In the genomic region with DNA sequence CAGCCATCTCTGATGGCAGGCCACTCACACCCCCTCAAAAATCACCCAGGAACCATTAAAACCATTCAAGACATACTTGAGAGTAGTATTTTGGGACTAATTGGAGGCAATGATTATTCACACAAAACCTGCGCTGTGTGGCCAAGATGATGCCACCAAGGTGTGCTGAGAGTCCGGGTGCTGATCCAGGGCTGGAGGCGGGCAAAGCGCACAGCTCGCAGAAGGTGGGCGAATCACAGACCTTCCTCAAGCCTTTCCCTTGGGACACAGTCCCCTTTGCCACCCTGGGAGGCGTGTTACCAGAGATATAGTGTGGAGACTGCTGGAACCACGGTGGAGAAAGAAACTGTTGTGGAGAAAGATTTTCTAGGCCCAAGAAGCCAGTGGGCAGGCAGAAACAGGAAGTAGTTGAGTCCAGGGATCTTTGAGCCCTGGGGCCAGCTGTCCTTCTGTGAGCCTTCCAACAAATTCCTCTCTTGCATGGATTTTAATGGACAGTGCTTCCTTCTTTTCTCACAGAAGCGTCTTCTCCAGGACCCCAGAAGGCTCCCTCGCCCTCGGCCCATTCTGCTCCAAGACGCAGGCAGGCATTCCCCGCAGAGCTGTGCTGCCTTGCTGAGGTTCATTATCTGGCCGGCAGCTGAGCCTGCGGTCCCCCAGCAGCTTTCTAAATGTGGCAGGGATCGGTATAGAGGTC, we compare ENCODE assay signal across 37 cellular contexts. TPM values are rescaled to one million over a fixed set of nuclear protein-coding genes. Genes with fewer than 3 reads are reported as not detected.
DNase-seq lines count a peak whose midpoint lies in the region; ATAC-seq lines count a peak whose summit lies in the region.
"Had no signal": no experiment of that assay in that cellular context is flagged by ENCODE, and none has a peak within 500 bp of the region (broad histone marks: within the 10 kb centered on the region; RNA-seq: fewer than 3 reads in every experiment).

No MANE protein-coding gene starts in this region.

- no peak overlapping the region for H3K27ac Mint-ChIP-seq in activated naive CD8-positive, alpha-beta T cell treated with anti-CD3 and anti-CD28 coated beads, Interleukin-2, amount 10 ng/mL, durations not matched to agents 7 days and 5 days
- no peak overlapping the region for H3K27ac Mint-ChIP-seq in activated naive CD8-positive, alpha-beta T cell treated with anti-CD3 and anti-CD28 coated beads for 36 hours
- H3K27ac Mint-ChIP-seq: activated B cell treated with CpG ODN at 0.5 μM for 24 hours, mesothelial cell of epicardium had no signal

- no peak for ATAC-seq in activated CD4-positive, CD25-positive, alpha-beta regulatory T cell treated with anti-CD3 and anti-CD28 coated beads, Interleukin-2, amount 50 U/mL, for 24 hours
- no peak for ATAC-seq in activated naive CD8-positive, alpha-beta T cell treated with anti-CD3 and anti-CD28 coated beads, Interleukin-2, amount 10 ng/mL, durations not matched to agents 7 days and 5 days (ENCODE audit: low read depth)
- ATAC-seq: activated naive CD4-positive, alpha-beta T cell treated with anti-CD3 and anti-CD28 coated beads, Interleukin-2, amount 50 U/mL, for 72 hours; effector memory CD8-positive, alpha-beta T cell; GM12878; HCT116; naive thymus-derived CD8-positive, alpha-beta T cell had no signal

- peaks cover 43 to 53% (median 44%) of the 10 kb centered on the region in 3 donors for H3K36me3 ChIP-seq in skeletal muscle tissue (ENCODE audit: control insufficient read depth in 3 of 3, insufficient read depth in 3 of 3, low read length in 3 of 3)

- H3K27me3 ChIP-seq in skeletal muscle tissue (ENCODE audit: control insufficient read depth in 3 of 3, insufficient read depth in 3 of 3, low read length in 3 of 3) = no peaks in the 10 kb centered on the region
- H3K27me3 ChIP-seq: cardiac muscle cell, suprapubic skin had no signal

- H3K9ac ChIP-seq in skeletal muscle tissue (ENCODE audit: low read depth in 1 of 3, low read length in 3 of 3) = peak overlapping the region in 2 of 3 donors; percentile 14 to 50

- no peak overlapping the region for H3K4me3 ChIP-seq in skeletal muscle tissue (ENCODE audit: low read length in 3 of 3)
- H3K4me3 ChIP-seq: cardiac muscle cell, GM12878, smooth muscle cell, suprapubic skin had no signal

- POLR2A ChIA-PET in activated naive CD8-positive, alpha-beta T cell treated with anti-CD3 and anti-CD28 coated beads, Interleukin-2, amount 10 ng/mL, durations not matched to agents 7 days and 5 days (lab: Charles Lee) = no interaction called here

- H3K4me1 Mint-ChIP-seq in activated naive CD8-positive, alpha-beta T cell treated with anti-CD3 and anti-CD28 coated beads, Interleukin-2, amount 10 ng/mL, durations not matched to agents 7 days and 5 days = no peaks in the 10 kb centered on the region
- H3K4me1 Mint-ChIP-seq in activated naive CD8-positive, alpha-beta T cell treated with anti-CD3 and anti-CD28 coated beads for 36 hours = no peaks in the 10 kb centered on the region
- H3K4me1 Mint-ChIP-seq: activated B cell treated with CpG ODN at 0.5 μM for 24 hours, mesothelial cell of epicardium had no signal

- H3K36me3 Mint-ChIP-seq in activated naive CD8-positive, alpha-beta T cell treated with anti-CD3 and anti-CD28 coated beads, Interleukin-2, amount 10 ng/mL, durations not matched to agents 7 days and 5 days = peaks cover 1% of the 10 kb centered on the region
- peaks cover 23% of the 10 kb centered on the region for H3K36me3 Mint-ChIP-seq in activated naive CD8-positive, alpha-beta T cell treated with anti-CD3 and anti-CD28 coated beads for 36 hours

- peak overlapping the region; percentile 62 for H3K27ac ChIP-seq in skeletal muscle tissue (ENCODE audit: low read depth, low read length)
- H3K27ac ChIP-seq: 22Rv1, cardiac muscle cell, suprapubic skin had no signal

- no peaks in the 10 kb centered on the region for H3K9me3 Mint-ChIP-seq in activated naive CD8-positive, alpha-beta T cell treated with anti-CD3 and anti-CD28 coated beads, Interleukin-2, amount 10 ng/mL, durations not matched to agents 7 days and 5 days
- H3K9me3 Mint-ChIP-seq in activated naive CD8-positive, alpha-beta T cell treated with anti-CD3 and anti-CD28 coated beads for 36 hours = no peaks in the 10 kb centered on the region
- H3K9me3 Mint-ChIP-seq: activated B cell treated with CpG ODN at 0.5 μM for 24 hours; activated naive CD4-positive, alpha-beta T cell treated with anti-CD3 and anti-CD28 coated beads, Interleukin-2, amount 50 U/mL, for 72 hours; effector memory CD8-positive, alpha-beta T cell; mesothelial cell of epicardium; naive thymus-derived CD8-positive, alpha-beta T cell had no signal

- no peaks in the 10 kb centered on the region for H3K27me3 Mint-ChIP-seq in activated naive CD8-positive, alpha-beta T cell treated with anti-CD3 and anti-CD28 coated beads, Interleukin-2, amount 10 ng/mL, durations not matched to agents 7 days and 5 days
- H3K27me3 Mint-ChIP-seq in activated naive CD8-positive, alpha-beta T cell treated with anti-CD3 and anti-CD28 coated beads for 36 hours = no peaks in the 10 kb centered on the region
- H3K27me3 Mint-ChIP-seq: activated B cell treated with CpG ODN at 0.5 μM for 24 hours; effector memory CD8-positive, alpha-beta T cell; naive thymus-derived CD8-positive, alpha-beta T cell had no signal

- peak; percentile 17 for DNase-seq in activated CD4-positive, CD25-positive, alpha-beta regulatory T cell treated with anti-CD3 and anti-CD28 coated beads, Interleukin-2, amount 50 U/mL, for 72 hours
- DNase-seq in activated naive CD8-positive, alpha-beta T cell treated with anti-CD3 and anti-CD28 coated beads, Interleukin-2, amount 10 ng/mL, durations not matched to agents 7 days and 5 days = peak; percentile 10
- no peak for DNase-seq in activated naive CD8-positive, alpha-beta T cell treated with anti-CD3 and anti-CD28 coated beads for 36 hours
- DNase-seq in mesenteric fat pad (ENCODE audit: low spot score) (peak; percentile 30), HCEC 1CT (no peak), UCSD-AML1 (lab: John Stamatoyannopoulos, UW; ENCODE audit: unreplicated experiment) (no peak)
- DNase-seq: activated B cell treated with CpG ODN at 0.5 μM for 24 hours; activated CD4-positive, alpha-beta T cell treated with anti-CD3 and anti-CD28 coated beads, Interleukin-2, amount 50 U/mL, for 48 hours; anterior cingulate cortex; C1 segment of cervical spinal cord; effector memory CD8-positive, alpha-beta T cell; erythroblast; islet precursor cell; KG1; naive thymus-derived CD8-positive, alpha-beta T cell; NCI-H1092 treated with DMSO at 0.1 percent for 48 hours; NCI-H1694 treated with DMSO at 0.1 percent for 48 hours; NCI-H2171; NCI-H510A treated with DMSO at 0.1 percent for 48 hours; retina; stimulated activated CD4-positive, alpha-beta T cell treated with anti-CD3 and anti-CD28 coated beads, Interleukin-1b, Interleukin-23, amount 100 ng/mL, for 48 hours; stimulated activated naive CD4-positive, alpha-beta T cell treated with Interleukin-2 at 50 U/mL for 16 hours had no signal

- H3K4me1 ChIP-seq in skeletal muscle tissue (ENCODE audit: control insufficient read depth in 3 of 3, insufficient read depth in 3 of 3, low read length in 3 of 3) = peaks cover 12 to 18% (median 15%) of the 10 kb centered on the region in 3 donors

- no peak overlapping the region for H3K4me3 Mint-ChIP-seq in activated naive CD8-positive, alpha-beta T cell treated with anti-CD3 and anti-CD28 coated beads, Interleukin-2, amount 10 ng/mL, durations not matched to agents 7 days and 5 days
- H3K4me3 Mint-ChIP-seq in activated naive CD8-positive, alpha-beta T cell treated with anti-CD3 and anti-CD28 coated beads for 36 hours = no peak overlapping the region
- H3K4me3 Mint-ChIP-seq: activated B cell treated with CpG ODN at 0.5 μM for 24 hours; effector memory CD8-positive, alpha-beta T cell; mesothelial cell of epicardium; naive thymus-derived CD8-positive, alpha-beta T cell had no signal

- H3K9me3 ChIP-seq in skeletal muscle tissue (ENCODE audit: control insufficient read depth in 3 of 3, low read length in 3 of 3) = no peaks in the 10 kb centered on the region
- H3K9me3 ChIP-seq: suprapubic skin had no signal

RNA-seq across cellular contexts. Expression of a gene that starts 8.0 kb away (rescaled TPM):
- total RNA-seq in activated naive CD8-positive, alpha-beta T cell treated with anti-CD3 and anti-CD28 coated beads, Interleukin-2, amount 10 ng/mL, durations not matched to agents 7 days and 5 days = 10 to 100 TPM; 87.1 to 89.5 TPM
- 100 to 1,000 TPM; 155 to 158 TPM for total RNA-seq in activated naive CD8-positive, alpha-beta T cell treated with anti-CD3 and anti-CD28 coated beads for 36 hours
- total RNA-seq in mesenteric fat pad = 118 TPM
- total RNA-seq in skeletal muscle tissue = 115 TPM

RNA-seq across cellular contexts. Expression of a gene that starts 12.4 kb away (rescaled TPM):
- not detected for total RNA-seq in activated naive CD8-positive, alpha-beta T cell treated with anti-CD3 and anti-CD28 coated beads, Interleukin-2, amount 10 ng/mL, durations not matched to agents 7 days and 5 days
- not detected for total RNA-seq in activated naive CD8-positive, alpha-beta T cell treated with anti-CD3 and anti-CD28 coated beads for 36 hours
- not detected for total RNA-seq in mesenteric fat pad
- not detected for total RNA-seq in skeletal muscle tissue
- total RNA-seq: activated B cell treated with CpG ODN at 0.5 μM for 24 hours; activated naive CD4-positive, alpha-beta T cell treated with anti-CD3 and anti-CD28 coated beads, Interleukin-2, amount 50 U/mL, for 72 hours; cardiac muscle cell; GM12878; liver; MCF 10A; mesothelial cell of epicardium; naive thymus-derived CD8-positive, alpha-beta T cell; osteocyte; smooth muscle cell; suprapubic skin; T-helper 1 cell treated with Interleukin-12 subunit alpha and Interleukin-12 subunit beta and Interleukin-4 antibody, amounts not matched to agents 30 ng/mL and 1 ng/mL, for 36 hours; ureter had no signal

Comparison
In these comparisons a context has a peak if more than half of its experiments do, and no peak if none do; other contexts are left out.
1. DNase-seq: peak in activated CD4-positive, CD25-positive, alpha-beta regulatory T cell treated with anti-CD3 and anti-CD28 coated beads, Interleukin-2, amount 50 U/mL, for 72 hours (single experiment), activated naive CD8-positive, alpha-beta T cell treated with anti-CD3 and anti-CD28 coated beads, Interleukin-2, amount 10 ng/mL, durations not matched to agents 7 days and 5 days (single experiment) and mesenteric fat pad (single experiment); none in activated naive CD8-positive, alpha-beta T cell treated with anti-CD3 and anti-CD28 coated beads for 36 hours (single experiment), HCEC 1CT (single experiment) and UCSD-AML1 (single experiment).